ENCODE assay signal across 4 cellular contexts in genomic region chr10:100634034-100634433, GRCh38.
TF ChIP-seq lines count a peak whose summit lies in the region.

No MANE protein-coding gene starts in this region.

TF ChIP-seq in GM23338, 12 proteins besides CTCF, POLR2A, EP300 and RAD21 (continues in another document):
- TF ChIP-seq ZNF462 (CRISPR knock-in tag; IDR thresholded peaks at IDR 0.05): no peak

TF ChIP-seq in HCT116, 20 proteins besides CTCF, POLR2A, EP300 and RAD21 (continued from another document):
- TF ChIP-seq ELF1 (IDR thresholded peaks at IDR 0.05; ENCODE audit: borderline replicate concordance, low read depth) (no peak), POLR2AphosphoS5 (IDR thresholded peaks at IDR 0.05; ENCODE audit: low read depth, low read length) (no peak), EZH2 (IDR thresholded peaks at IDR 0.05) (no peak), REST (IDR thresholded peaks at IDR 0.05; ENCODE audit: low read depth) (no peak), ZNF274 (IDR thresholded peaks at IDR 0.05; ENCODE audit: low read depth, low read length) (no peak), ZFX (IDR thresholded peaks at IDR 0.05) (no peak), SP1 (IDR thresholded peaks at IDR 0.05; ENCODE audit: low read depth) (no peak), CBX3 (IDR thresholded peaks at IDR 0.05; ENCODE audit: low read depth) (no peak), EGR1 (IDR thresholded peaks at IDR 0.05; ENCODE audit: low read depth) (no peak)

TF ChIP-seq in WTC11, 78 proteins besides CTCF, POLR2A, EP300 and RAD21 (continues in another document):
- no peak for TF ChIP-seq PRDM15 (CRISPR knock-in tag; IDR thresholded peaks at IDR 0.05)
- TF ChIP-seq USF1 (CRISPR knock-in tag; IDR thresholded peaks at IDR 0.05): no peak
- no peak for TF ChIP-seq GRHL2 (CRISPR knock-in tag; IDR thresholded peaks at IDR 0.05; ENCODE audit: insufficient replicate concordance, severe bottlenecking)
- no peak for TF ChIP-seq NFE2L1 (CRISPR knock-in tag; IDR thresholded peaks at IDR 0.05)
- TF ChIP-seq CREB1 (CRISPR knock-in tag; IDR thresholded peaks at IDR 0.05): no peak
- no peak for TF ChIP-seq ZNF416 (CRISPR knock-in tag; IDR thresholded peaks at IDR 0.05)
- no peak for TF ChIP-seq ZNF512 (CRISPR knock-in tag; IDR thresholded peaks at IDR 0.05; ENCODE audit: borderline replicate concordance)
- no peak for TF ChIP-seq STAT6 (CRISPR knock-in tag; conservative IDR thresholded peaks at IDR 0.05; ENCODE audit: low read depth)

TF ChIP-seq in HepG2, 621 proteins besides CTCF, POLR2A, EP300 and RAD21 (continued from another document):
- no peak for TF ChIP-seq LCORL (IDR thresholded peaks at IDR 0.05)
- no peak for TF ChIP-seq LCORL (CRISPR knock-in tag; IDR thresholded peaks at IDR 0.05)
- TF ChIP-seq ZNF737 (CRISPR knock-in tag; IDR thresholded peaks at IDR 0.05; ENCODE audit: borderline replicate concordance): no peak
- no peak for TF ChIP-seq AHR (CRISPR knock-in tag; IDR thresholded peaks at IDR 0.05)
- TF ChIP-seq GMEB2 (CRISPR knock-in tag; IDR thresholded peaks at IDR 0.05; ENCODE audit: low read depth): no peak
- no peak for TF ChIP-seq ZNF556 (CRISPR knock-in tag; IDR thresholded peaks at IDR 0.05; ENCODE audit: borderline replicate concordance)
- no peak for TF ChIP-seq KDM1A (CRISPR knock-in tag; IDR thresholded peaks at IDR 0.05)
- TF ChIP-seq NR3C1 (CRISPR knock-in tag; IDR thresholded peaks at IDR 0.05): no peak
